29 cellular contexts compared by ENCODE assay signal in genomic region chr16:25100511-25100910, GRCh38.
"Had no signal": no experiment of that assay in that cellular context is flagged by ENCODE, and none has a peak within 500 bp of the region (broad histone marks: within the 10 kb centered on the region; RNA-seq: fewer than 3 reads in every experiment).

No MANE protein-coding gene starts in this region.

- DNase-seq: colonic mucosa; cortex of kidney; dermis blood vessel endothelial cell; dorsolateral prefrontal cortex; effector CD4-positive, alpha-beta T cell; effector CD8-positive, alpha-beta T cell; effector memory CD4-positive, alpha-beta T cell; effector memory CD8-positive, alpha-beta T cell; endodermal cell; erythroblast; esophagus squamous epithelium; foreskin fibroblast; foreskin keratinocyte; foreskin melanocyte; gastrocnemius medialis; glutamatergic neuron; head of caudate nucleus; heart left ventricle; heart right ventricle had no signal

- H3K4me1 ChIP-seq: colonic mucosa, esophagus squamous epithelium, foreskin keratinocyte, heart right ventricle had no signal

- H3K79me2 ChIP-seq: hepatocyte had no signal

- ATAC-seq: effector memory CD8-positive, alpha-beta T cell; esophagus mucosa; foreskin keratinocyte; gastrocnemius medialis; gastroesophageal sphincter; heart left ventricle; heart right ventricle had no signal

- FAIRE-seq: colon, endometrium, endothelial cell of umbilical vein, frontal cortex had no signal

- H3K27ac ChIP-seq: colonic mucosa, coronary artery, dorsolateral prefrontal cortex, epithelial cell of prostate, esophagus muscularis mucosa, esophagus squamous epithelium, foreskin keratinocyte, gastrocnemius medialis, gastroesophageal sphincter, heart left ventricle, heart right ventricle, hepatocyte had no signal

- H3K36me3 ChIP-seq: colonic mucosa, esophagus muscularis mucosa, esophagus squamous epithelium, gastrocnemius medialis, gastroesophageal sphincter, heart left ventricle, heart right ventricle had no signal

- H3K4me2 ChIP-seq: hepatocyte had no signal

- H3K27me3 ChIP-seq: colonic mucosa, dorsolateral prefrontal cortex, esophagus muscularis mucosa, esophagus squamous epithelium, gastrocnemius medialis, gastroesophageal sphincter, heart left ventricle, heart right ventricle had no signal

- H3K4me3 ChIP-seq: colonic mucosa, coronary artery, dorsolateral prefrontal cortex, esophagus muscularis mucosa, esophagus squamous epithelium, gastrocnemius medialis, gastroesophageal sphincter, heart left ventricle, heart right ventricle, hepatocyte had no signal

- H2AFZ ChIP-seq: hepatocyte had no signal

- H3K9me3 ChIP-seq: colonic mucosa, esophagus muscularis mucosa, esophagus squamous epithelium, gastrocnemius medialis, gastroesophageal sphincter, heart left ventricle, heart right ventricle had no signal
